33 cellular contexts compared by ENCODE assay signal in genomic region chr10:118998183-118998582, GRCh38.
"Had no signal": no experiment of that assay in that cellular context is flagged by ENCODE, and none has a peak within 500 bp of the region (broad histone marks: within the 10 kb centered on the region; RNA-seq: fewer than 3 reads in every experiment).

No MANE protein-coding gene starts in this region.

- H3K36me3 ChIP-seq: MG63 had no signal

- DNase-seq: Karpas-422, Kasumi-1, MG63, MM.1S, MV-4-11, NCI-H1048, NCI-H1092, NCI-H1092 treated with DMSO at 0.1 percent for 48 hours, NCI-H1105, NCI-H1105 treated with DMSO at 0.1 percent for 48 hours, NCI-H1417, NCI-H1417 treated with DMSO at 0.1 percent for 48 hours, NCI-H1436, NCI-H1436 treated with DMSO at 0.1 percent for 48 hours, NCI-H146, NCI-H1694, NCI-H1694 treated with DMSO at 0.1 percent for 48 hours, NCI-H187, NCI-H187 treated with DMSO at 0.1 percent for 48 hours, NCI-H1930, NCI-H2029, NCI-H2029 treated with DMSO at 0.1 percent for 48 hours, NCI-H2081, NCI-H2081 treated with DMSO at 0.1 percent for 48 hours, NCI-H2107, NCI-H2171, NCI-H2171 treated with DMSO at 0.1 percent for 48 hours, NCI-H2227 treated with DMSO at 0.1 percent for 48 hours, NCI-H226, NCI-H345, NCI-H446, NCI-H446 treated with DMSO at 0.1 percent for 48 hours, NCI-H510A had no signal

- H3K4me3 ChIP-seq: MG63 had no signal

- H3K27me3 ChIP-seq: MG63 had no signal
